Comparison of ENCODE assay signal across 1 cellular context in genomic region chr4:158769175-158769831, GRCh38.
TF ChIP-seq lines count a peak whose summit lies in the region.

No MANE protein-coding gene starts in this region.

TF ChIP-seq in K562, 482 proteins besides CTCF, POLR2A, EP300 and RAD21 (continued from another document and continues in another):
- TF ChIP-seq SMARCE1 (IDR thresholded peaks at IDR 0.05) (peak; percentile 41; the same call in 1 of the 2 replicates), ZBTB7A (IDR thresholded peaks at IDR 0.05; ENCODE audit: borderline replicate concordance, control insufficient read depth, low read depth, low read length) (peak; percentile 63), MTA2 (IDR thresholded peaks at IDR 0.05; ENCODE audit: low read depth) (no peak), ZNF511 (CRISPR knock-in tag; IDR thresholded peaks at IDR 0.05) (0 out of 2 replicates have a peak, but pooled peaks have one; percentile 24), CBX1 (IDR thresholded peaks at IDR 0.05; ENCODE audit: low read depth) (0 out of 2 replicates have a peak, but pooled peaks have one; percentile 44), E2F6 (IDR thresholded peaks at IDR 0.05; ENCODE audit: borderline replicate concordance in 1 of 2, extremely low read depth in 1 of 2, insufficient read depth in 1 of 2, insufficient read length in 1 of 2, low read depth in 1 of 2, low read length in 1 of 2, poor library complexity in 1 of 2, severe bottlenecking in 1 of 2) (peak in 1 of 2 experiments; percentile 43), TAF1 (IDR thresholded peaks at IDR 0.05; ENCODE audit: control insufficient read depth, extremely low read depth, insufficient read depth, low read length, severe bottlenecking) (peak; percentile 11), CREM (IDR thresholded peaks at IDR 0.05; ENCODE audit: low read depth) (no peak), ETS2 (tag; IDR thresholded peaks at IDR 0.05; ENCODE audit: borderline replicate concordance, poor library complexity, severe bottlenecking) (no peak), BCL6 (CRISPR knock-in tag; IDR thresholded peaks at IDR 0.05) (no peak), PHF8 (IDR thresholded peaks at IDR 0.05; ENCODE audit: borderline replicate concordance, low read length) (peak; percentile 24; the same call in 1 of the 2 replicates), ZNF407 (IDR thresholded peaks at IDR 0.05; ENCODE audit: low read depth) (no peak), CBX8 (IDR thresholded peaks at IDR 0.05; ENCODE audit: borderline replicate concordance, extremely low read depth, low read depth, low read length, poor library complexity, severe bottlenecking) (no peak), GMEB1 (CRISPR knock-in tag; IDR thresholded peaks at IDR 0.05) (no peak), FOXK1 (CRISPR knock-in tag; IDR thresholded peaks at IDR 0.05; ENCODE audit: borderline replicate concordance) (peak; percentile 39; the same call in 1 of the 2 replicates), POLR2G (IDR thresholded peaks at IDR 0.05; ENCODE audit: low read depth, low read length) (peak; percentile 71), MLLT1 (IDR thresholded peaks at IDR 0.05) (no peak), SRF (CRISPR knock-in tag; IDR thresholded peaks at IDR 0.05) (no peak), ZBTB33 (CRISPR knock-in tag; IDR thresholded peaks at IDR 0.05) (0 out of 2 replicates have a peak, but pooled peaks have one; percentile 14), NFYB (IDR thresholded peaks at IDR 0.05; ENCODE audit: extremely low read depth, insufficient read length) (no peak), NR4A1 (CRISPR knock-in tag; IDR thresholded peaks at IDR 0.05) (no peak), NR4A1 (tag; IDR thresholded peaks at IDR 0.05) (no peak), SMARCA5 (IDR thresholded peaks at IDR 0.05) (no peak), RBFOX2 (IDR thresholded peaks at IDR 0.05; ENCODE audit: low read depth, low read length) (peak; percentile 74), NONO (IDR thresholded peaks at IDR 0.05; ENCODE audit: low read depth in 2 of 2, low read length in 1 of 2) (peak in 1 of 2 experiments; percentile 15; a peak in 1 of 4 replicates), ZNF561 (CRISPR knock-in tag; conservative IDR thresholded peaks at IDR 0.05) (no peak), NFRKB (IDR thresholded peaks at IDR 0.05; ENCODE audit: low read depth) (no peak), GATAD2A (IDR thresholded peaks at IDR 0.05) (0 out of 2 replicates have a peak, but pooled peaks have one; percentile 30), ZNF277 (CRISPR knock-in tag; IDR thresholded peaks at IDR 0.05; ENCODE audit: borderline replicate concordance) (no peak), SIN3A (IDR thresholded peaks at IDR 0.05; ENCODE audit: borderline replicate concordance in 2 of 2, control insufficient read depth in 1 of 2, low read depth in 2 of 2, low read length in 2 of 2) (0 out of 4 replicates have a peak, but pooled peaks of 1 of the 2 experiments have one; percentile 10), ZNF395 (CRISPR knock-in tag; IDR thresholded peaks at IDR 0.05) (peak; percentile 22; the same call in 1 of the 2 replicates), ATF3 (IDR thresholded peaks at IDR 0.05) (no peak), ATF3 (CRISPR knock-in tag; conservative IDR thresholded peaks at IDR 0.05) (no peak), ETV5 (CRISPR knock-in tag; IDR thresholded peaks at IDR 0.05; ENCODE audit: low read depth) (peak; percentile 46; the same call in 1 of the 2 replicates), RBBP5 (IDR thresholded peaks at IDR 0.05; ENCODE audit: borderline replicate concordance, insufficient read depth, low read length, poor library complexity, severe bottlenecking) (peak; percentile 80), ZBTB2 (IDR thresholded peaks at IDR 0.05) (0 out of 2 replicates have a peak, but pooled peaks have one; percentile 39)
